In the genomic region with DNA sequence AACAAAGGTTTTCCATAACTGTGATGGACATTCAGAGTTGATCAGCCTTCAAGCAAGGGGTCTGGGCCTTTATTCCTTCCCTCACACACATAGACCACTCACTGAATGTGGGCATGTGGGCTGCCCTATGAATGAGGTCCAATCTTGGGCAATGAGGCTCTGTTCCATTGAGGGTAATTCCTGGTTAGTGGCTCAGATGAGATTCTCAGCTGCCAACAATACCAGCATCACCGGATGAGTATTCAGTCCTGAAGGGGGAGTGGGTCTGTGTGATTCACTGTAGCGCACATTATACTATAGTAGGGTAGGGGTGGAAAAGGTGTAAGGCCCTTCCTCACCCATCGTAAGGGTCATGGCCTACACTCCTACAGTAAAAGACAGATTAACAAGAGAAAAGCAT, we compare ENCODE assay signal across 22 cellular contexts.
"Had no signal": no experiment of that assay in that cellular context is flagged by ENCODE, and none has a peak within 500 bp of the region (broad histone marks: within the 10 kb centered on the region; RNA-seq: fewer than 3 reads in every experiment).

No MANE protein-coding gene starts in this region.

- H3K36me3 Mint-ChIP-seq: IgD-negative memory B cell had no signal

- H3K27ac Mint-ChIP-seq: IgD-negative memory B cell had no signal

- DNase-seq: Kasumi-1, MM.1S, NCI-H1092 treated with DMSO at 0.1 percent for 48 hours, NCI-H1436, NCI-H187, NCI-H2029, NCI-H2081 treated with DMSO at 0.1 percent for 48 hours, NCI-H226, NCI-H446, NCI-H510A, NCI-H524 treated with DMSO at 0.1 percent for 48 hours, NCI-H69, NCI-H774, SHP77, SK-N-SH, SW 1271 had no signal

- H3K27me3 Mint-ChIP-seq: IgD-negative memory B cell had no signal

- H3K4me1 Mint-ChIP-seq: IgD-negative memory B cell had no signal

- H3K4me3 Mint-ChIP-seq: IgD-negative memory B cell had no signal

- H3K27ac ChIP-seq: KMS-11, RWPE1 had no signal

- ATAC-seq: HepG2, K562, Panc1 had no signal

- FAIRE-seq: HepG2, K562 had no signal

- H3K9me3 ChIP-seq: SK-N-SH had no signal

- H3K4me3 ChIP-seq: K562 had no signal

- H3K9me3 Mint-ChIP-seq: IgD-negative memory B cell had no signal
